In the genomic region with DNA sequence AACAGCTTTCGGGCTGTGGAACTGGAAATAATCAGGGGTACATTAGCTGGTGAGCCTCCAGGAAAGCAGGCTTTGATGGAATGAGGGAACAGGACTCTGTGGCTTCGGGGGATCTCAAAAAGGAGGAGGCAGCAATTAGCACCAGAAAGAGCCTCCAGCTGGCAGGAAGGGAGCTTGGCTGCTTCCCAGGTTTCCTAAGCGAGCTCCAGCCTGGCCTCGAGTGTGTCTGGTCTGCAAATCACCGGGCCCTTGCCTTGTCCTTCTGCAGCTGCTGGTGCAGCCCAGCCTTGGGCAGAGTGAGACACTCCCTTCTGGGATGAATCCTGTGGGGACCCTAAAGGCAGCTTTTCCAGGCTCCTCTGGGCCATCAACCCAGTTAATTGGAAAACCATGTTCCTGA, we compare ENCODE assay signal across 13 cellular contexts. TPM values are rescaled to one million over a fixed set of nuclear protein-coding genes. Genes with fewer than 3 reads are reported as not detected.
DNase-seq lines count a peak whose midpoint lies in the region; ATAC-seq and TF ChIP-seq lines count a peak whose summit lies in the region.
"Had no signal": no experiment of that assay in that cellular context is flagged by ENCODE, and none has a peak within 500 bp of the region (broad histone marks: within the 10 kb centered on the region; RNA-seq: fewer than 3 reads in every experiment).

No MANE protein-coding gene starts in this region.

- H4K20me1 ChIP-seq in GM23338 (replicated peaks; ENCODE audit: insufficient read depth) = no peaks in the 10 kb centered on the region

- H3K27ac ChIP-seq in GM23338 (ENCODE audit: low read depth) (no peak overlapping the region), psoas muscle (no peak overlapping the region), brain microvascular endothelial cell (no peak overlapping the region), gastroesophageal sphincter (no peak overlapping the region)
- H3K27ac ChIP-seq: ascending aorta, parathyroid adenoma had no signal

- H3K9me2 ChIP-seq in GM23338 (ENCODE audit: insufficient read depth) = no peaks in the 10 kb centered on the region

- no peak overlapping the region for H3K4me3 Mint-ChIP-seq in GM23338

- intact Hi-C loops in psoas muscle (cut with DNase I) = loop anchor here (2.0 to 10.0 kb wide), 3 partner anchors 398 to 941 kb away; no protein-coding TSS in a partner anchor

- peak; percentile 33 for DNase-seq in GM23338 (ENCODE audit: low spot score)
- peak; percentile 71 to 75 for DNase-seq in NCI-H524 (lab: John Stamatoyannopoulos, UW)
- DNase-seq in fibroblast of mammary gland (ENCODE audit: low read depth) = peak; percentile 30
- DNase-seq in psoas muscle = peak; percentile 23 to 65
- no peak for DNase-seq in brain microvascular endothelial cell
- DNase-seq: DND-41, Karpas-422, kidney glomerular epithelial cell, trophoblast cell had no signal

- H3K4me1 ChIP-seq in GM23338 (ENCODE audit: insufficient read depth) = no peaks in the 10 kb centered on the region
- H3K4me1 ChIP-seq in psoas muscle = no peaks in the 10 kb centered on the region
- H3K4me1 ChIP-seq in gastroesophageal sphincter = no peaks in the 10 kb centered on the region
- H3K4me1 ChIP-seq: ascending aorta, parathyroid adenoma had no signal

- TF ChIP-seq CTCF in GM23338 (conservative IDR thresholded peaks at IDR 0.05; ENCODE audit: low read depth in 2 of 2) (no peak), fibroblast of mammary gland (conservative IDR thresholded peaks at IDR 0.05; ENCODE audit: control insufficient read depth, insufficient read depth, low read depth, low read length) (no peak), psoas muscle (IDR thresholded peaks at IDR 0.05) (no peak), brain microvascular endothelial cell (IDR thresholded peaks at IDR 0.05; ENCODE audit: low read depth, low read length, missing control alignments) (no peak), gastroesophageal sphincter (IDR thresholded peaks at IDR 0.05) (no peak)

- no peaks in the 10 kb centered on the region for H3K79me2 ChIP-seq in GM23338 (replicated peaks; ENCODE audit: insufficient read depth)
- H3K79me2 ChIP-seq: parathyroid adenoma had no signal

- peak; percentile 68 for ATAC-seq in GM23338
- ATAC-seq in psoas muscle = peak in 1 of 4 donors; percentile 59
- ATAC-seq in GM18870 (IDR thresholded peaks at IDR 0.05; ENCODE audit: unreplicated experiment) = no peak
- ATAC-seq in gastroesophageal sphincter = no peak

- H3K4me3 ChIP-seq in GM23338 (no peak overlapping the region), fibroblast of mammary gland (ENCODE audit: control insufficient read depth, low read depth, low read length) (no peak overlapping the region), psoas muscle (no peak overlapping the region), brain microvascular endothelial cell (ENCODE audit: low read depth, low read length) (no peak overlapping the region), gastroesophageal sphincter (no peak overlapping the region)
- H3K4me3 ChIP-seq: ascending aorta had no signal

- 0 to 25% (median 4%) methylated on average over 4 to 5 of the region's 5 CpGs for WGBS in psoas muscle, 3 donors
- WGBS in gastroesophageal sphincter (ENCODE audit: low coverage in 1 of 2), 2 donors = 20 to 56% methylated on average over 1 of the region's 5 CpGs

- H3K36me3 ChIP-seq in GM23338 (ENCODE audit: insufficient read depth) (no peaks in the 10 kb centered on the region), psoas muscle (ENCODE audit: insufficient read depth in 1 of 2, low read depth in 1 of 2) (no peaks in the 10 kb centered on the region), brain microvascular endothelial cell (replicated peaks) (no peaks in the 10 kb centered on the region), gastroesophageal sphincter (no peaks in the 10 kb centered on the region)
- H3K36me3 ChIP-seq: ascending aorta had no signal

- H3K27me3 ChIP-seq in GM23338 (ENCODE audit: insufficient read depth) = no peaks in the 10 kb centered on the region
- no peaks in the 10 kb centered on the region for H3K27me3 ChIP-seq in psoas muscle (ENCODE audit: insufficient read depth in 3 of 3, low read length in 2 of 3)
- H3K27me3 ChIP-seq in brain microvascular endothelial cell (replicated peaks) = no peaks in the 10 kb centered on the region
- H3K27me3 ChIP-seq in gastroesophageal sphincter = no peaks in the 10 kb centered on the region
- H3K27me3 ChIP-seq: ascending aorta had no signal

- peaks cover 2% of the 10 kb centered on the region for H3K27me3 Mint-ChIP-seq in GM23338 (ENCODE audit: insufficient read depth, low read depth, poor library complexity)

- peak overlapping the region; percentile 59; the same call in 1 of the 2 replicates for H2AFZ ChIP-seq in GM23338
- H2AFZ ChIP-seq: parathyroid adenoma had no signal

- no peak overlapping the region for H3K27ac Mint-ChIP-seq in GM23338

- in situ Hi-C loops in brain microvascular endothelial cell (cut with HindIII; ENCODE audit: low pct_ligation_motif_present, low sequenced_read_pairs) = no loop called here

- peaks cover 8% of the 10 kb centered on the region; the same call in 2 of the 3 replicates for H3K36me3 Mint-ChIP-seq in GM23338 (ENCODE audit: low read depth)

- H3K4me1 Mint-ChIP-seq in GM23338 = peaks cover 3% of the 10 kb centered on the region

- H3F3A ChIP-seq in GM23338 (replicated peaks; ENCODE audit: low read depth) = no peaks in the 10 kb centered on the region

- no peak overlapping the region for H3K4me2 ChIP-seq in GM23338

- no peak for TF ChIP-seq EP300 in gastroesophageal sphincter (IDR thresholded peaks at IDR 0.05)

- TF ChIP-seq POLR2A in gastroesophageal sphincter (IDR thresholded peaks at IDR 0.05) = no peak

- peaks cover 33% of the 10 kb centered on the region for H3K9me3 Mint-ChIP-seq in GM23338

- peaks cover 16% of the 10 kb centered on the region for H3K9me3 ChIP-seq in psoas muscle
- peaks cover 0 to 15% (median 0%) of the 10 kb centered on the region in 3 donors for H3K9me3 ChIP-seq in gastroesophageal sphincter

TF ChIP-seq in GM23338, 12 proteins besides CTCF, POLR2A, EP300 and RAD21 (continues in another document):
- TF ChIP-seq ZNF331 (CRISPR knock-in tag; IDR thresholded peaks at IDR 0.05; ENCODE audit: low read depth) = no peak
- TF ChIP-seq, protein P1, sequence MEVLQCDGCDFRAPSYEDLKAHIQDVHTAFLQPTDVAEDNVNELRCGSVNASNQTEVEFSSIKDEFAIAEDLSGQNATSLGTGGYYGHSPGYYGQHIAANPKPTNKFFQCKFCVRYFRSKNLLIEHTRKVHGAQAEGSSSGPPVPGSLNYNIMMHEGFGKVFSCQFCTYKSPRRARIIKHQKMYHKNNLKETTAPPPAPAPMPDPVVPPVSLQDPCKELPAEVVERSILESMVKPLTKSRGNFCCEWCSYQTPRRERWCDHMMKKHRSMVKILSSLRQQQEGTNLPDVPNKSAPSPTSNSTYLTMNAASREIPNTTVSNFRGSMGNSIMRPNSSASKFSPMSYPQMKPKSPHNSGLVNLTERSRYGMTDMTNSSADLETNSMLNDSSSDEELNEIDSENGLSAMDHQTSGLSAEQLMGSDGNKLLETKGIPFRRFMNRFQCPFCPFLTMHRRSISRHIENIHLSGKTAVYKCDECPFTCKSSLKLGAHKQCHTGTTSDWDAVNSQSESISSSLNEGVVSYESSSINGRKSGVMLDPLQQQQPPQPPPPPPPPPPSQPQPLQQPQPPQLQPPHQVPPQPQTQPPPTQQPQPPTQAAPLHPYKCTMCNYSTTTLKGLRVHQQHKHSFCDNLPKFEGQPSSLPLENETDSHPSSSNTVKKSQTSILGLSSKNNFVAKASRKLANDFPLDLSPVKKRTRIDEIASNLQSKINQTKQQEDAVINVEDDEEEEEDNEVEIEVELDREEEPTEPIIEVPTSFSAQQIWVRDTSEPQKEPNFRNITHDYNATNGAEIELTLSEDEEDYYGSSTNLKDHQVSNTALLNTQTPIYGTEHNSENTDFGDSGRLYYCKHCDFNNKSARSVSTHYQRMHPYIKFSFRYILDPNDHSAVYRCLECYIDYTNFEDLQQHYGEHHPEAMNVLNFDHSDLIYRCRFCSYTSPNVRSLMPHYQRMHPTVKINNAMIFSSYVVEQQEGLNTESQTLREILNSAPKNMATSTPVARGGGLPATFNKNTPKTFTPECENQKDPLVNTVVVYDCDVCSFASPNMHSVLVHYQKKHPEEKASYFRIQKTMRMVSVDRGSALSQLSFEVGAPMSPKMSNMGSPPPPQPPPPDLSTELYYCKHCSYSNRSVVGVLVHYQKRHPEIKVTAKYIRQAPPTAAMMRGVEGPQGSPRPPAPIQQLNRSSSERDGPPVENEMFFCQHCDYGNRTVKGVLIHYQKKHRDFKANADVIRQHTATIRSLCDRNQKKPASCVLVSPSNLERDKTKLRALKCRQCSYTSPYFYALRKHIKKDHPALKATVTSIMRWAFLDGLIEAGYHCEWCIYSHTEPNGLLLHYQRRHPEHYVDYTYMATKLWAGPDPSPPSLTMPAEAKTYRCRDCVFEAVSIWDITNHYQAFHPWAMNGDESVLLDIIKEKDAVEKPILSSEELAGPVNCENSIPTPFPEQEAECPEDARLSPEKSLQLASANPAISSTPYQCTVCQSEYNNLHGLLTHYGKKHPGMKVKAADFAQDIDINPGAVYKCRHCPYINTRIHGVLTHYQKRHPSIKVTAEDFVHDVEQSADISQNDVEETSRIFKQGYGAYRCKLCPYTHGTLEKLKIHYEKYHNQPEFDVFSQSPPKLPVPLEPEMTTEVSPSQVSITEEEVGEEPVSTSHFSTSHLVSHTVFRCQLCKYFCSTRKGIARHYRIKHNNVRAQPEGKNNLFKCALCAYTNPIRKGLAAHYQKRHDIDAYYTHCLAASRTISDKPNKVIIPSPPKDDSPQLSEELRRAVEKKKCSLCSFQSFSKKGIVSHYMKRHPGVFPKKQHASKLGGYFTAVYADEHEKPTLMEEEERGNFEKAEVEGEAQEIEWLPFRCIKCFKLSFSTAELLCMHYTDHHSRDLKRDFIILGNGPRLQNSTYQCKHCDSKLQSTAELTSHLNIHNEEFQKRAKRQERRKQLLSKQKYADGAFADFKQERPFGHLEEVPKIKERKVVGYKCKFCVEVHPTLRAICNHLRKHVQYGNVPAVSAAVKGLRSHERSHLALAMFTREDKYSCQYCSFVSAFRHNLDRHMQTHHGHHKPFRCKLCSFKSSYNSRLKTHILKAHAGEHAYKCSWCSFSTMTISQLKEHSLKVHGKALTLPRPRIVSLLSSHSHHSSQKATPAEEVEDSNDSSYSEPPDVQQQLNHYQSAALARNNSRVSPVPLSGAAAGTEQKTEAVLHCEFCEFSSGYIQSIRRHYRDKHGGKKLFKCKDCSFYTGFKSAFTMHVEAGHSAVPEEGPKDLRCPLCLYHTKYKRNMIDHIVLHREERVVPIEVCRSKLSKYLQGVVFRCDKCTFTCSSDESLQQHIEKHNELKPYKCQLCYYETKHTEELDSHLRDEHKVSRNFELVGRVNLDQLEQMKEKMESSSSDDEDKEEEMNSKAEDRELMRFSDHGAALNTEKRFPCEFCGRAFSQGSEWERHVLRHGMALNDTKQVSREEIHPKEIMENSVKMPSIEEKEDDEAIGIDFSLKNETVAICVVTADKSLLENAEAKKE (CRISPR knock-in tag; IDR thresholded peaks at IDR 0.05) = no peak

RNA-seq across cellular contexts. Expression of a gene that starts 10.7 kb away (rescaled TPM):
- 77.3 and 100 TPM in 2 replicates for total RNA-seq in GM23338 (2014; rRNA removed; shearing (Covaris generic))
- 201 and 257 TPM in 2 replicates for polyA plus RNA-seq in GM23338 (2016; fragmentation: Nextera tagmentation; extraction: Ambion mirVana)
- 100 to 1,000 TPM; 394 to 823 (median 575) TPM for total RNA-seq in psoas muscle
- polyA plus RNA-seq in psoas muscle = 100 to 1,000 TPM; 374 to 866 (median 679) TPM
- 100 to 1,000 TPM in 2 of 4 donors, 10 to 100 TPM in 2; 74.2 to 186 (median 117) TPM for total RNA-seq in gastroesophageal sphincter
